ENCODE assay signal across 2 cellular contexts in the genomic region with DNA sequence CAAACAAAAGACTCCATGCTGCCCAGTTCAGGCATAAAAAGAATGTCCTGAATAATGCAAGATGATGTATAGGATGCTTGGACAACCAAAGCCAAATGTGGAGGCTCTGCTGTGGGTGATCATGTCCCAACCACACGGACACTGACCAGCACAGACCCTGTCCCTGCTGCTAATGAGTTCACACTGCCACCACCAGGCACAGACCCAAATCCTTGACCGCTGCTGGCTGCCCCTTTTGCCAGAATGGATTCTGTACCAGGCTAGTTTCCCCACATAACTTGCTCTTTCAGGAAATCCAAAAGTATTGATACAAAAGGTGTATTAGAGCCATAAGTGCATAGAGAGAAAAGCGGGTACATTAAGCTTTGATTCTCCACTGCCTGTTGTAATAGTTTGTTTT.
TF ChIP-seq lines count a peak whose summit lies in the region.

No MANE protein-coding gene starts in this region.

TF ChIP-seq in GM23338, 12 proteins besides CTCF, POLR2A, EP300 and RAD21:
- TF ChIP-seq, protein P1, sequence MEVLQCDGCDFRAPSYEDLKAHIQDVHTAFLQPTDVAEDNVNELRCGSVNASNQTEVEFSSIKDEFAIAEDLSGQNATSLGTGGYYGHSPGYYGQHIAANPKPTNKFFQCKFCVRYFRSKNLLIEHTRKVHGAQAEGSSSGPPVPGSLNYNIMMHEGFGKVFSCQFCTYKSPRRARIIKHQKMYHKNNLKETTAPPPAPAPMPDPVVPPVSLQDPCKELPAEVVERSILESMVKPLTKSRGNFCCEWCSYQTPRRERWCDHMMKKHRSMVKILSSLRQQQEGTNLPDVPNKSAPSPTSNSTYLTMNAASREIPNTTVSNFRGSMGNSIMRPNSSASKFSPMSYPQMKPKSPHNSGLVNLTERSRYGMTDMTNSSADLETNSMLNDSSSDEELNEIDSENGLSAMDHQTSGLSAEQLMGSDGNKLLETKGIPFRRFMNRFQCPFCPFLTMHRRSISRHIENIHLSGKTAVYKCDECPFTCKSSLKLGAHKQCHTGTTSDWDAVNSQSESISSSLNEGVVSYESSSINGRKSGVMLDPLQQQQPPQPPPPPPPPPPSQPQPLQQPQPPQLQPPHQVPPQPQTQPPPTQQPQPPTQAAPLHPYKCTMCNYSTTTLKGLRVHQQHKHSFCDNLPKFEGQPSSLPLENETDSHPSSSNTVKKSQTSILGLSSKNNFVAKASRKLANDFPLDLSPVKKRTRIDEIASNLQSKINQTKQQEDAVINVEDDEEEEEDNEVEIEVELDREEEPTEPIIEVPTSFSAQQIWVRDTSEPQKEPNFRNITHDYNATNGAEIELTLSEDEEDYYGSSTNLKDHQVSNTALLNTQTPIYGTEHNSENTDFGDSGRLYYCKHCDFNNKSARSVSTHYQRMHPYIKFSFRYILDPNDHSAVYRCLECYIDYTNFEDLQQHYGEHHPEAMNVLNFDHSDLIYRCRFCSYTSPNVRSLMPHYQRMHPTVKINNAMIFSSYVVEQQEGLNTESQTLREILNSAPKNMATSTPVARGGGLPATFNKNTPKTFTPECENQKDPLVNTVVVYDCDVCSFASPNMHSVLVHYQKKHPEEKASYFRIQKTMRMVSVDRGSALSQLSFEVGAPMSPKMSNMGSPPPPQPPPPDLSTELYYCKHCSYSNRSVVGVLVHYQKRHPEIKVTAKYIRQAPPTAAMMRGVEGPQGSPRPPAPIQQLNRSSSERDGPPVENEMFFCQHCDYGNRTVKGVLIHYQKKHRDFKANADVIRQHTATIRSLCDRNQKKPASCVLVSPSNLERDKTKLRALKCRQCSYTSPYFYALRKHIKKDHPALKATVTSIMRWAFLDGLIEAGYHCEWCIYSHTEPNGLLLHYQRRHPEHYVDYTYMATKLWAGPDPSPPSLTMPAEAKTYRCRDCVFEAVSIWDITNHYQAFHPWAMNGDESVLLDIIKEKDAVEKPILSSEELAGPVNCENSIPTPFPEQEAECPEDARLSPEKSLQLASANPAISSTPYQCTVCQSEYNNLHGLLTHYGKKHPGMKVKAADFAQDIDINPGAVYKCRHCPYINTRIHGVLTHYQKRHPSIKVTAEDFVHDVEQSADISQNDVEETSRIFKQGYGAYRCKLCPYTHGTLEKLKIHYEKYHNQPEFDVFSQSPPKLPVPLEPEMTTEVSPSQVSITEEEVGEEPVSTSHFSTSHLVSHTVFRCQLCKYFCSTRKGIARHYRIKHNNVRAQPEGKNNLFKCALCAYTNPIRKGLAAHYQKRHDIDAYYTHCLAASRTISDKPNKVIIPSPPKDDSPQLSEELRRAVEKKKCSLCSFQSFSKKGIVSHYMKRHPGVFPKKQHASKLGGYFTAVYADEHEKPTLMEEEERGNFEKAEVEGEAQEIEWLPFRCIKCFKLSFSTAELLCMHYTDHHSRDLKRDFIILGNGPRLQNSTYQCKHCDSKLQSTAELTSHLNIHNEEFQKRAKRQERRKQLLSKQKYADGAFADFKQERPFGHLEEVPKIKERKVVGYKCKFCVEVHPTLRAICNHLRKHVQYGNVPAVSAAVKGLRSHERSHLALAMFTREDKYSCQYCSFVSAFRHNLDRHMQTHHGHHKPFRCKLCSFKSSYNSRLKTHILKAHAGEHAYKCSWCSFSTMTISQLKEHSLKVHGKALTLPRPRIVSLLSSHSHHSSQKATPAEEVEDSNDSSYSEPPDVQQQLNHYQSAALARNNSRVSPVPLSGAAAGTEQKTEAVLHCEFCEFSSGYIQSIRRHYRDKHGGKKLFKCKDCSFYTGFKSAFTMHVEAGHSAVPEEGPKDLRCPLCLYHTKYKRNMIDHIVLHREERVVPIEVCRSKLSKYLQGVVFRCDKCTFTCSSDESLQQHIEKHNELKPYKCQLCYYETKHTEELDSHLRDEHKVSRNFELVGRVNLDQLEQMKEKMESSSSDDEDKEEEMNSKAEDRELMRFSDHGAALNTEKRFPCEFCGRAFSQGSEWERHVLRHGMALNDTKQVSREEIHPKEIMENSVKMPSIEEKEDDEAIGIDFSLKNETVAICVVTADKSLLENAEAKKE (CRISPR knock-in tag; IDR thresholded peaks at IDR 0.05) = no peak
- no peak for TF ChIP-seq JUNB (IDR thresholded peaks at IDR 0.05; ENCODE audit: unreplicated experiment)
- no peak for TF ChIP-seq EZH2 (IDR thresholded peaks at IDR 0.05; ENCODE audit: low read depth, unreplicated experiment)
- no peak for TF ChIP-seq STAT1 (IDR thresholded peaks at IDR 0.05; ENCODE audit: unreplicated experiment)
- no peak for TF ChIP-seq NANOG (IDR thresholded peaks at IDR 0.05; ENCODE audit: borderline replicate concordance)
- TF ChIP-seq ZNF331 (CRISPR knock-in tag; IDR thresholded peaks at IDR 0.05; ENCODE audit: low read depth) = no peak
- TF ChIP-seq CREB1 (CRISPR knock-in tag; IDR thresholded peaks at IDR 0.05; ENCODE audit: low read depth) = no peak
- no peak for TF ChIP-seq POLR2AphosphoS5 (IDR thresholded peaks at IDR 0.05; ENCODE audit: low read depth)
- no peak for TF ChIP-seq ZNF114 (CRISPR knock-in tag; IDR thresholded peaks at IDR 0.05)

TF ChIP-seq in GM12878, 131 proteins besides CTCF, POLR2A, EP300 and RAD21:
- TF ChIP-seq, protein P2, sequence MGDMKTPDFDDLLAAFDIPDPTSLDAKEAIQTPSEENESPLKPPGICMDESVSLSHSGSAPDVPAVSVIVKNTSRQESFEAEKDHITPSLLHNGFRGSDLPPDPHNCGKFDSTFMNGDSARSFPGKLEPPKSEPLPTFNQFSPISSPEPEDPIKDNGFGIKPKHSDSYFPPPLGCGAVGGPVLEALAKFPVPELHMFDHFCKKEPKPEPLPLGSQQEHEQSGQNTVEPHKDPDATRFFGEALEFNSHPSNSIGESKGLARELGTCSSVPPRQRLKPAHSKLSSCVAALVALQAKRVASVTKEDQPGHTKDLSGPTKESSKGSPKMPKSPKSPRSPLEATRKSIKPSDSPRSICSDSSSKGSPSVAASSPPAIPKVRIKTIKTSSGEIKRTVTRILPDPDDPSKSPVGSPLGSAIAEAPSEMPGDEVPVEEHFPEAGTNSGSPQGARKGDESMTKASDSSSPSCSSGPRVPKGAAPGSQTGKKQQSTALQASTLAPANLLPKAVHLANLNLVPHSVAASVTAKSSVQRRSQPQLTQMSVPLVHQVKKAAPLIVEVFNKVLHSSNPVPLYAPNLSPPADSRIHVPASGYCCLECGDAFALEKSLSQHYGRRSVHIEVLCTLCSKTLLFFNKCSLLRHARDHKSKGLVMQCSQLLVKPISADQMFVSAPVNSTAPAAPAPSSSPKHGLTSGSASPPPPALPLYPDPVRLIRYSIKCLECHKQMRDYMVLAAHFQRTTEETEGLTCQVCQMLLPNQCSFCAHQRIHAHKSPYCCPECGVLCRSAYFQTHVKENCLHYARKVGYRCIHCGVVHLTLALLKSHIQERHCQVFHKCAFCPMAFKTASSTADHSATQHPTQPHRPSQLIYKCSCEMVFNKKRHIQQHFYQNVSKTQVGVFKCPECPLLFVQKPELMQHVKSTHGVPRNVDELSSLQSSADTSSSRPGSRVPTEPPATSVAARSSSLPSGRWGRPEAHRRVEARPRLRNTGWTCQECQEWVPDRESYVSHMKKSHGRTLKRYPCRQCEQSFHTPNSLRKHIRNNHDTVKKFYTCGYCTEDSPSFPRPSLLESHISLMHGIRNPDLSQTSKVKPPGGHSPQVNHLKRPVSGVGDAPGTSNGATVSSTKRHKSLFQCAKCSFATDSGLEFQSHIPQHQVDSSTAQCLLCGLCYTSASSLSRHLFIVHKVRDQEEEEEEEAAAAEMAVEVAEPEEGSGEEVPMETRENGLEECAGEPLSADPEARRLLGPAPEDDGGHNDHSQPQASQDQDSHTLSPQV (IDR thresholded peaks at IDR 0.05) = no peak
- TF ChIP-seq, protein P3, sequence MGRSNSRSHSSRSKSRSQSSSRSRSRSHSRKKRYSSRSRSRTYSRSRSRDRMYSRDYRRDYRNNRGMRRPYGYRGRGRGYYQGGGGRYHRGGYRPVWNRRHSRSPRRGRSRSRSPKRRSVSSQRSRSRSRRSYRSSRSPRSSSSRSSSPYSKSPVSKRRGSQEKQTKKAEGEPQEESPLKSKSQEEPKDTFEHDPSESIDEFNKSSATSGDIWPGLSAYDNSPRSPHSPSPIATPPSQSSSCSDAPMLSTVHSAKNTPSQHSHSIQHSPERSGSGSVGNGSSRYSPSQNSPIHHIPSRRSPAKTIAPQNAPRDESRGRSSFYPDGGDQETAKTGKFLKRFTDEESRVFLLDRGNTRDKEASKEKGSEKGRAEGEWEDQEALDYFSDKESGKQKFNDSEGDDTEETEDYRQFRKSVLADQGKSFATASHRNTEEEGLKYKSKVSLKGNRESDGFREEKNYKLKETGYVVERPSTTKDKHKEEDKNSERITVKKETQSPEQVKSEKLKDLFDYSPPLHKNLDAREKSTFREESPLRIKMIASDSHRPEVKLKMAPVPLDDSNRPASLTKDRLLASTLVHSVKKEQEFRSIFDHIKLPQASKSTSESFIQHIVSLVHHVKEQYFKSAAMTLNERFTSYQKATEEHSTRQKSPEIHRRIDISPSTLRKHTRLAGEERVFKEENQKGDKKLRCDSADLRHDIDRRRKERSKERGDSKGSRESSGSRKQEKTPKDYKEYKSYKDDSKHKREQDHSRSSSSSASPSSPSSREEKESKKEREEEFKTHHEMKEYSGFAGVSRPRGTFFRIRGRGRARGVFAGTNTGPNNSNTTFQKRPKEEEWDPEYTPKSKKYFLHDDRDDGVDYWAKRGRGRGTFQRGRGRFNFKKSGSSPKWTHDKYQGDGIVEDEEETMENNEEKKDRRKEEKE (IDR thresholded peaks at IDR 0.05) = no peak
- no peak for TF ChIP-seq BHLHE40 (IDR thresholded peaks at IDR 0.05; ENCODE audit: borderline replicate concordance in 1 of 2, low read depth in 2 of 2, low read length in 1 of 2)
- TF ChIP-seq, protein P4, sequence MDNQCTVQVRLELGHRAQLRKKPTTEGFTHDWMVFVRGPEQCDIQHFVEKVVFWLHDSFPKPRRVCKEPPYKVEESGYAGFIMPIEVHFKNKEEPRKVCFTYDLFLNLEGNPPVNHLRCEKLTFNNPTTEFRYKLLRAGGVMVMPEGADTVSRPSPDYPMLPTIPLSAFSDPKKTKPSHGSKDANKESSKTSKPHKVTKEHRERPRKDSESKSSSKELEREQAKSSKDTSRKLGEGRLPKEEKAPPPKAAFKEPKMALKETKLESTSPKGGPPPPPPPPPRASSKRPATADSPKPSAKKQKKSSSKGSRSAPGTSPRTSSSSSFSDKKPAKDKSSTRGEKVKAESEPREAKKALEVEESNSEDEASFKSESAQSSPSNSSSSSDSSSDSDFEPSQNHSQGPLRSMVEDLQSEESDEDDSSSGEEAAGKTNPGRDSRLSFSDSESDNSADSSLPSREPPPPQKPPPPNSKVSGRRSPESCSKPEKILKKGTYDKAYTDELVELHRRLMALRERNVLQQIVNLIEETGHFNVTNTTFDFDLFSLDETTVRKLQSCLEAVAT (IDR thresholded peaks at IDR 0.05) = no peak
- TF ChIP-seq NFYA (IDR thresholded peaks at IDR 0.05; ENCODE audit: borderline replicate concordance, low read depth, low read length) = no peak
- no peak for TF ChIP-seq YBX1 (IDR thresholded peaks at IDR 0.05)
- TF ChIP-seq, protein P5, sequence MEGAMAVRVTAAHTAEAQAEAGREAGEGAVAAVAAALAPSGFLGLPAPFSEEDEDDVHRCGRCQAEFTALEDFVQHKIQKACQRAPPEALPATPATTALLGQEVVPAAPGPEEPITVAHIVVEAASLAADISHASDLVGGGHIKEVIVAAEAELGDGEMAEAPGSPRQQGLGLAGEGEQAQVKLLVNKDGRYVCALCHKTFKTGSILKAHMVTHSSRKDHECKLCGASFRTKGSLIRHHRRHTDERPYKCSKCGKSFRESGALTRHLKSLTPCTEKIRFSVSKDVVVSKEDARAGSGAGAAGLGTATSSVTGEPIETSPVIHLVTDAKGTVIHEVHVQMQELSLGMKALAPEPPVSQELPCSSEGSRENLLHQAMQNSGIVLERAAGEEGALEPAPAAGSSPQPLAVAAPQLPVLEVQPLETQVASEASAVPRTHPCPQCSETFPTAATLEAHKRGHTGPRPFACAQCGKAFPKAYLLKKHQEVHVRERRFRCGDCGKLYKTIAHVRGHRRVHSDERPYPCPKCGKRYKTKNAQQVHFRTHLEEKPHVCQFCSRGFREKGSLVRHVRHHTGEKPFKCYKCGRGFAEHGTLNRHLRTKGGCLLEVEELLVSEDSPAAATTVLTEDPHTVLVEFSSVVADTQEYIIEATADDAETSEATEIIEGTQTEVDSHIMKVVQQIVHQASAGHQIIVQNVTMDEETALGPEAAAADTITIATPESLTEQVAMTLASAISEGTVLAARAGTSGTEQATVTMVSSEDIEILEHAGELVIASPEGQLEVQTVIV (IDR thresholded peaks at IDR 0.05; ENCODE audit: borderline replicate concordance, partially characterized antibody) = no peak
- no peak for TF ChIP-seq PAX5 (IDR thresholded peaks at IDR 0.05; ENCODE audit: borderline replicate concordance, low read depth, low read length)
- TF ChIP-seq, protein P6, sequence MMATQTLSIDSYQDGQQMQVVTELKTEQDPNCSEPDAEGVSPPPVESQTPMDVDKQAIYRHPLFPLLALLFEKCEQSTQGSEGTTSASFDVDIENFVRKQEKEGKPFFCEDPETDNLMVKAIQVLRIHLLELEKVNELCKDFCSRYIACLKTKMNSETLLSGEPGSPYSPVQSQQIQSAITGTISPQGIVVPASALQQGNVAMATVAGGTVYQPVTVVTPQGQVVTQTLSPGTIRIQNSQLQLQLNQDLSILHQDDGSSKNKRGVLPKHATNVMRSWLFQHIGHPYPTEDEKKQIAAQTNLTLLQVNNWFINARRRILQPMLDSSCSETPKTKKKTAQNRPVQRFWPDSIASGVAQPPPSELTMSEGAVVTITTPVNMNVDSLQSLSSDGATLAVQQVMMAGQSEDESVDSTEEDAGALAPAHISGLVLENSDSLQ (IDR thresholded peaks at IDR 0.05) = no peak
- TF ChIP-seq SIX5 (IDR thresholded peaks at IDR 0.05; ENCODE audit: low read depth, low read length, severe bottlenecking) = no peak
- no peak for TF ChIP-seq POLR2AphosphoS2 (IDR thresholded peaks at IDR 0.05; ENCODE audit: low read depth, low read length)
- no peak for TF ChIP-seq SMARCA5 (IDR thresholded peaks at IDR 0.05)
- TF ChIP-seq, protein P7, sequence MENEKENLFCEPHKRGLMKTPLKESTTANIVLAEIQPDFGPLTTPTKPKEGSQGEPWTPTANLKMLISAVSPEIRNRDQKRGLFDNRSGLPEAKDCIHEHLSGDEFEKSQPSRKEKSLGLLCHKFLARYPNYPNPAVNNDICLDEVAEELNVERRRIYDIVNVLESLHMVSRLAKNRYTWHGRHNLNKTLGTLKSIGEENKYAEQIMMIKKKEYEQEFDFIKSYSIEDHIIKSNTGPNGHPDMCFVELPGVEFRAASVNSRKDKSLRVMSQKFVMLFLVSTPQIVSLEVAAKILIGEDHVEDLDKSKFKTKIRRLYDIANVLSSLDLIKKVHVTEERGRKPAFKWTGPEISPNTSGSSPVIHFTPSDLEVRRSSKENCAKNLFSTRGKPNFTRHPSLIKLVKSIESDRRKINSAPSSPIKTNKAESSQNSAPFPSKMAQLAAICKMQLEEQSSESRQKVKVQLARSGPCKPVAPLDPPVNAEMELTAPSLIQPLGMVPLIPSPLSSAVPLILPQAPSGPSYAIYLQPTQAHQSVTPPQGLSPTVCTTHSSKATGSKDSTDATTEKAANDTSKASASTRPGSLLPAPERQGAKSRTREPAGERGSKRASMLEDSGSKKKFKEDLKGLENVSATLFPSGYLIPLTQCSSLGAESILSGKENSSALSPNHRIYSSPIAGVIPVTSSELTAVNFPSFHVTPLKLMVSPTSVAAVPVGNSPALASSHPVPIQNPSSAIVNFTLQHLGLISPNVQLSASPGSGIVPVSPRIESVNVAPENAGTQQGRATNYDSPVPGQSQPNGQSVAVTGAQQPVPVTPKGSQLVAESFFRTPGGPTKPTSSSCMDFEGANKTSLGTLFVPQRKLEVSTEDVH (IDR thresholded peaks at IDR 0.05; ENCODE audit: low read depth, partially characterized antibody) = no peak
- no peak for TF ChIP-seq MEF2B (IDR thresholded peaks at IDR 0.05; ENCODE audit: partially characterized antibody, poor library complexity, severe bottlenecking)
- TF ChIP-seq IKZF2 (IDR thresholded peaks at IDR 0.05) = no peak
- no peak for TF ChIP-seq TARDBP (IDR thresholded peaks at IDR 0.05; ENCODE audit: borderline replicate concordance)
- no peak for TF ChIP-seq TBL1XR1 (IDR thresholded peaks at IDR 0.05; ENCODE audit: low read depth, low read length)
- no peak for TF ChIP-seq FOXM1 (IDR thresholded peaks at IDR 0.05; ENCODE audit: low read depth, low read length)
- no peak for TF ChIP-seq TCF7 (IDR thresholded peaks at IDR 0.05; ENCODE audit: borderline replicate concordance)
- TF ChIP-seq NBN (IDR thresholded peaks at IDR 0.05) = no peak
